12 cellular contexts compared by ENCODE assay signal in the genomic region with DNA sequence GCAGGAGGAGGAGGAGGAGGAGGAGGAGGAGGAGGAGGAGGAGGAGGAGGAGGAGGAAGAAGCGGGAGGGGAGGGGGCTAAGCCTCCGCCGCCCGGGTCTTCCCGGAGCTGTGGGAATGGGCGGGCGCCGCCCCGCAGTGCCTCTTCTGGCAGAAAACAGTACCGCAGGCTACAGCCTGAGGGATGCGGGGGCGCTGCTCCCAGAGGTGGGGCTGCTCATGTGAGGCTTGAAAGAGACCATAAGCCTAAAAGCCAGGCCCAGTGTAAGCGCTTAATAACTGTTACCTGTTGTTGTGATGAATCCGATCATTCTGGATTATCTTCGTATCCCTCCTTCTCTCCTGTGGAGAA. TPM values are rescaled to one million over a fixed set of nuclear protein-coding genes. Genes with fewer than 3 reads are reported as not detected.
DNase-seq lines count a peak whose midpoint lies in the region; ATAC-seq and TF ChIP-seq lines count a peak whose summit lies in the region.
"Not testable (repeated sequence)": the region's sequence is repeated elsewhere in the genome, so short reads cannot be mapped to it uniquely, and the experiment has no call there.
"Had no signal": no experiment of that assay in that cellular context is flagged by ENCODE, and none has a peak within 500 bp of the region (broad histone marks: within the 10 kb centered on the region; RNA-seq: fewer than 3 reads in every experiment).

Gene DMRTC1, minus strand, starts transcription at position 19 of the 351 bp plus-strand sequence. CDS start 68,143 bp downstream, outside the sequence.

- RAD21 ChIA-PET in HCT116 (lab: Charles Lee; ENCODE audit: low non-redundant PET in 1 of 2, low total read pairs in 2 of 2, uncharacterized antibody in 2 of 2, unreplicated experiment in 2 of 2), result not testable (repeated sequence)

- H3K36me3 ChIP-seq in HCT116 (ENCODE audit: control insufficient read depth in 1 of 2, insufficient read depth in 2 of 2, low read length in 2 of 2), result not testable (repeated sequence)

- ATAC-seq in GM18519 (IDR thresholded peaks at IDR 0.05; ENCODE audit: low FRiP score, unreplicated experiment) (peak; percentile 89), GM19455 (IDR thresholded peaks at IDR 0.05; ENCODE audit: unreplicated experiment) (peak; percentile 65), HCT116 (peak; percentile 93), HG03066 (IDR thresholded peaks at IDR 0.05; ENCODE audit: low read depth, unreplicated experiment) (peak; percentile 58), HG03558 (IDR thresholded peaks at IDR 0.05; ENCODE audit: extremely low read depth, unreplicated experiment) (peak; percentile 78), left colon (peak; percentile 85)
- ATAC-seq in activated naive CD4-positive, alpha-beta T cell treated with anti-CD3 and anti-CD28 coated beads, Interleukin-2, amount 50 U/mL, for 72 hours, result peak; percentile 82 to 85
- ATAC-seq in stimulated activated naive CD8-positive, alpha-beta T cell treated with anti-CD3 and anti-CD28 coated beads, Interleukin-15, amount 100 ng/mL, for 72 hours, result peak; percentile 79

- H3K9me2 ChIP-seq in HCT116 (ENCODE audit: insufficient read depth), result not testable (repeated sequence)

- H3K27me3 ChIP-seq in HCT116 (ENCODE audit: insufficient read depth, low read length), result not testable (repeated sequence)

- H2AFZ ChIP-seq in HCT116 (ENCODE audit: low read depth, low read length, poor library complexity, severe bottlenecking), result not testable (repeated sequence)

- CTCF ChIA-PET in HCT116 (lab: Charles Lee), result not testable (repeated sequence)

- H3K4me3 ChIP-seq in HCT116 (replicated peaks in 1 of 2; ENCODE audit: low read depth in 1 of 2, low read length in 2 of 2), result not testable (repeated sequence)

- not testable (repeated sequence) for TF ChIP-seq POLR2A in HCT116 (IDR thresholded peaks at IDR 0.05; ENCODE audit: borderline replicate concordance, extremely low read depth, insufficient read depth, insufficient read length)

- TF ChIP-seq CTCF in HCT116 (IDR thresholded peaks at IDR 0.05 in 2 of 3, conservative IDR thresholded peaks at IDR 0.05 in 1 of 3; ENCODE audit: borderline replicate concordance in 1 of 3, insufficient read depth in 1 of 3, low read depth in 2 of 3, low read length in 2 of 3), result not testable (repeated sequence)

- not testable (repeated sequence) for H3K9me3 ChIP-seq in HCT116 (ENCODE audit: control insufficient read depth in 1 of 2, insufficient read depth in 1 of 2, low read depth in 1 of 2, low read length in 2 of 2)

- POLR2A ChIA-PET in HCT116 (lab: Charles Lee), result not testable (repeated sequence)

- H3K4me1 ChIP-seq in HCT116 (ENCODE audit: control insufficient read depth in 1 of 2, insufficient read depth in 2 of 2, low read length in 2 of 2), result not testable (repeated sequence)

- not testable (repeated sequence) for H3K9ac ChIP-seq in HCT116 (ENCODE audit: low read length)

- H3K79me2 ChIP-seq in HCT116 (ENCODE audit: insufficient read depth, low read length), result not testable (repeated sequence)

- not testable (repeated sequence) for TF ChIP-seq RAD21 in HCT116 (IDR thresholded peaks at IDR 0.05; ENCODE audit: low read depth)

- not testable (repeated sequence) for H3K9me3 Mint-ChIP-seq in activated naive CD4-positive, alpha-beta T cell treated with anti-CD3 and anti-CD28 coated beads, Interleukin-2, amount 50 U/mL, for 72 hours; stimulated activated naive CD8-positive, alpha-beta T cell treated with anti-CD3 and anti-CD28 coated beads, Interleukin-15, amount 100 ng/mL, for 72 hours

- H3K4me3 Mint-ChIP-seq in stimulated activated naive CD8-positive, alpha-beta T cell treated with anti-CD3 and anti-CD28 coated beads, Interleukin-15, amount 100 ng/mL, for 72 hours, result not testable (repeated sequence)

- H3K27me3 Mint-ChIP-seq in stimulated activated naive CD8-positive, alpha-beta T cell treated with anti-CD3 and anti-CD28 coated beads, Interleukin-15, amount 100 ng/mL, for 72 hours, result not testable (repeated sequence)

- intact Hi-C loops in HCT116 (cut with micrococcal nuclease); left colon (cut with DNase I, micrococcal nuclease): not testable (repeated sequence)

- not testable (repeated sequence) for DNase-seq in HCT116 (ENCODE audit: low read depth, low spot score); activated naive CD4-positive, alpha-beta T cell treated with anti-CD3 and anti-CD28 coated beads, Interleukin-2, amount 50 U/mL, for 72 hours (ENCODE audit: low spot score in 2 of 2); left colon; stimulated activated naive CD8-positive, alpha-beta T cell treated with anti-CD3 and anti-CD28 coated beads, Interleukin-15, amount 100 ng/mL, for 72 hours

- not testable (repeated sequence) for H3K36me3 Mint-ChIP-seq in activated naive CD4-positive, alpha-beta T cell treated with anti-CD3 and anti-CD28 coated beads, Interleukin-2, amount 50 U/mL, for 72 hours

- H4K20me1 ChIP-seq in HCT116 (ENCODE audit: insufficient read depth), result not testable (repeated sequence)

- not testable (repeated sequence) for H3K27ac ChIP-seq in HCT116 (ENCODE audit: low read depth, low read length)

- H3K27ac Mint-ChIP-seq in activated naive CD4-positive, alpha-beta T cell treated with anti-CD3 and anti-CD28 coated beads, Interleukin-2, amount 50 U/mL, for 72 hours; stimulated activated naive CD8-positive, alpha-beta T cell treated with anti-CD3 and anti-CD28 coated beads, Interleukin-15, amount 100 ng/mL, for 72 hours: not testable (repeated sequence)

- BruUV-seq in HCT116 (replicated peaks; lab: Mats Ljungman, UMichigan), result not testable (repeated sequence)

- H3K4me2 ChIP-seq in HCT116 (ENCODE audit: low read length), result not testable (repeated sequence)

- H3K4me1 Mint-ChIP-seq in stimulated activated naive CD8-positive, alpha-beta T cell treated with anti-CD3 and anti-CD28 coated beads, Interleukin-15, amount 100 ng/mL, for 72 hours, result not testable (repeated sequence)

RNA-seq across cellular contexts. Expression of gene DMRTC1, which starts in this region (rescaled TPM):
- total RNA-seq in HCT116 (2021; ENCODE audit: unreplicated experiment) (not detected), left colon (under 1 TPM in 1 of 2 donors, not detected in 1; 0.40 TPM)
- polyA plus RNA-seq in HCT116 (2012), result not detected in 2 replicates
- under 1 TPM in 1 of 2 donors, not detected in 1; 0.21 TPM for total RNA-seq in activated naive CD4-positive, alpha-beta T cell treated with anti-CD3 and anti-CD28 coated beads, Interleukin-2, amount 50 U/mL, for 72 hours
- total RNA-seq: cerebellum, lower leg skin had no signal
- polyA plus RNA-seq: BJ, SK-N-SH had no signal

Comparison
In these comparisons a context has a peak if more than half of its experiments do, and no peak if none do; other contexts are left out.
1. Peak in ATAC-seq in HCT116; RNA of the gene not detected or under 1 TPM.
2. Peak in ATAC-seq in activated naive CD4-positive, alpha-beta T cell treated with anti-CD3 and anti-CD28 coated beads, Interleukin-2, amount 50 U/mL, for 72 hours; RNA of the gene not detected or under 1 TPM.
3. Peak in ATAC-seq in left colon; RNA of the gene not detected or under 1 TPM.